9 cellular contexts compared by ENCODE assay signal in genomic region chr6:99568103-99568933, GRCh38. TPM values are rescaled to one million over a fixed set of nuclear protein-coding genes. Genes with fewer than 3 reads are reported as not detected.
DNase-seq lines count a peak whose midpoint lies in the region; ATAC-seq, FAIRE-seq and TF ChIP-seq lines count a peak whose summit lies in the region.
"Had no signal": no experiment of that assay in that cellular context is flagged by ENCODE, and none has a peak within 500 bp of the region (broad histone marks: within the 10 kb centered on the region; RNA-seq: fewer than 3 reads in every experiment).

TSS of gene CCNC (minus strand) at chr6:99568660. CDS start at chr6:99568527, 133 bp downstream.

- H3K4me1 ChIP-seq in kidney (ENCODE audit: control insufficient read depth in 1 of 2, insufficient read depth in 1 of 2, low read depth in 1 of 2, low read length in 2 of 2): peaks cover 0 to 4% of the 10 kb centered on the region in 2 donors

- ATAC-seq in GM19023 (IDR thresholded peaks at IDR 0.05; ENCODE audit: unreplicated experiment): peak; percentile 97
- peak; percentile 97 for ATAC-seq in HG03280 (IDR thresholded peaks at IDR 0.05; ENCODE audit: unreplicated experiment)

- intact Hi-C loops in kidney (cut with DNase I): no loop called here

- peak within 1 kb of the TSS; percentile 93 for H3K4me3 ChIP-seq in AG09309 (ENCODE audit: control insufficient read depth, low read depth, low read length)
- H3K4me3 ChIP-seq in kidney (ENCODE audit: low read length in 2 of 2): peak within 1 kb of the TSS; percentile 94 to 97

- H3K36me3 ChIP-seq in kidney (ENCODE audit: control insufficient read depth in 1 of 2, insufficient read depth in 2 of 2, low read length in 2 of 2): no peaks in the 10 kb centered on the region

- FAIRE-seq in kidney (lab: Jason Lieb, UNC): peak; percentile 52
- FAIRE-seq: TTC549 had no signal

- TF ChIP-seq CTCF in AG09309 (IDR thresholded peaks at IDR 0.05; ENCODE audit: control insufficient read depth, insufficient read depth, low read depth, low read length, missing control alignments) (peak; percentile 7), kidney (IDR thresholded peaks at IDR 0.05; ENCODE audit: borderline replicate concordance, extremely low read depth, insufficient read depth) (no peak)

- DNase-seq in AG09309 (ENCODE audit: low read depth) (peak; percentile 83), NCI-H446 (lab: John Stamatoyannopoulos, UW) (peak; percentile 92 to 96), cerebellum (ENCODE audit: low spot score) (peak; percentile 86), kidney (peak; percentile 98)
- DNase-seq in activated CD4-positive, alpha-beta T cell treated with anti-CD3 and anti-CD28 coated beads for 1 hour: peak; percentile 86
- peak; percentile 93 for DNase-seq in stimulated activated CD4-positive, alpha-beta T cell treated with anti-CD3 and anti-CD28 coated beads, Interleukin-15, amount 100 ng/mL, for 24 hours

- no peaks in the 10 kb centered on the region for H3K9me3 ChIP-seq in kidney (ENCODE audit: control insufficient read depth in 1 of 2, low read length in 2 of 2)

- peak within 1 kb of the TSS; percentile 83 to 92 for H3K27ac ChIP-seq in kidney (ENCODE audit: low read depth in 2 of 2, low read length in 2 of 2)

- H3K9ac ChIP-seq in kidney (ENCODE audit: low read length in 2 of 2): peak within 1 kb of the TSS; percentile 97 to 98

RNA-seq across cellular contexts. Expression of gene CCNC, which starts in this region (rescaled TPM):
- total RNA-seq in cerebellum (66.0 TPM), kidney (55.9 TPM)
- polyA plus RNA-seq in kidney (ENCODE audit: insufficient read depth, low read depth, low replicate concordance): 51.4 TPM

Comparison
In these comparisons a context has a peak if more than half of its experiments do, and no peak if none do; other contexts are left out.
1. Peak in every context shown above with its lines: DNase-seq, ATAC-seq, H3K4me3 ChIP-seq and H3K27ac ChIP-seq.